In the genomic region with DNA sequence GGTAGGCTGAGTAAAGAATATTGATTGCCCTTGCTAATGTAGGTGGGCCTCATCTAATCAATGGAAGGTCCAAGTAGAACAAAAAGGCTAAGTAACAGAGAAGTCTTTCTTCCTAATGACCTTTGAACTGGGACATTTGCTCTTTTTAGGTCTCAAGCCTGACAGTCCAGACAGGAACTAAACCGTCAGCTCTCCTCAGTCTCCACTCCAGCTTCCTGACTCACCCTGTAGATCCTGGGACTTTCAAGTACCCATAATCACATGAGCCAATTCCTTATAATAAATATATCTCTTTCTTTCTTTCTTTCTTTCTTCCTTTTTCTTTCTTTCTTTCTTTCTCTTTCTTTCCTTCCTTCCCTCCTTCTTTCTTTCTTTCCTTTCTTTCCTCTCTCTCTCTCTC, we compare ENCODE assay signal across 20 cellular contexts.
DNase-seq lines count a peak whose midpoint lies in the region; ATAC-seq, FAIRE-seq and TF ChIP-seq lines count a peak whose summit lies in the region.
"Had no signal": no experiment of that assay in that cellular context is flagged by ENCODE, and none has a peak within 500 bp of the region (broad histone marks: within the 10 kb centered on the region; RNA-seq: fewer than 3 reads in every experiment).

No MANE protein-coding gene starts in this region.

- TF ChIP-seq CTCF in fibroblast of mammary gland (conservative IDR thresholded peaks at IDR 0.05; ENCODE audit: control insufficient read depth, insufficient read depth, low read depth, low read length) (no peak), progenitor cell of endocrine pancreas (IDR thresholded peaks at IDR 0.05; ENCODE audit: unreplicated experiment) (no peak), upper lobe of left lung (IDR thresholded peaks at IDR 0.05) (no peak)

- peak; percentile 54 for FAIRE-seq in RCC 7860 (lab: Jason Lieb, UNC)
- FAIRE-seq: HepG2 had no signal

- H3K27me3 ChIP-seq in upper lobe of left lung, result no peaks in the 10 kb centered on the region
- H3K27me3 ChIP-seq: gastrocnemius medialis, spleen had no signal

- TF ChIP-seq POLR2A in upper lobe of left lung (IDR thresholded peaks at IDR 0.05), result no peak

- H3K36me3 Mint-ChIP-seq in progenitor cell of endocrine pancreas (ENCODE audit: insufficient read depth), result no peaks in the 10 kb centered on the region

- no peaks in the 10 kb centered on the region for H3K27me3 Mint-ChIP-seq in progenitor cell of endocrine pancreas

- no peak overlapping the region for H3K27ac ChIP-seq in upper lobe of left lung
- H3K27ac ChIP-seq: prostate gland, spleen had no signal

- no peak overlapping the region for H3K4me3 Mint-ChIP-seq in progenitor cell of endocrine pancreas (ENCODE audit: low read depth)
- H3K4me3 Mint-ChIP-seq: memory B cell had no signal

- H3K27ac Mint-ChIP-seq in progenitor cell of endocrine pancreas, result peak overlapping the region; percentile 18
- H3K27ac Mint-ChIP-seq: memory B cell had no signal

- peak; percentile 49 for DNase-seq in ELR (ENCODE audit: low read depth)
- peak; percentile 52 for DNase-seq in RCC 7860 (ENCODE audit: low spot score)
- DNase-seq in fibroblast of mammary gland (ENCODE audit: low read depth), result peak; percentile 53
- no peak for DNase-seq in progenitor cell of endocrine pancreas (ENCODE audit: low spot score, unreplicated experiment)
- no peak for DNase-seq in middle frontal gyrus (ENCODE audit: extremely low spot score, low spot score)
- DNase-seq in upper lobe of left lung, result no peak
- DNase-seq in cerebellum (ENCODE audit: low spot score), result no peak
- DNase-seq: activated CD4-positive, alpha-beta T cell treated with anti-CD3 and anti-CD28 coated beads, Interleukin-2, amount 50 U/mL, for 1 hour; COR-L47; gastrocnemius medialis; NCI-H1436 treated with DMSO at 0.1 percent for 48 hours; NCI-H2171; NCI-H524 treated with DMSO at 0.1 percent for 48 hours; Right ventricle myocardium superior; spleen; T-helper 1 cell had no signal

- no peaks in the 10 kb centered on the region for H3K36me3 ChIP-seq in upper lobe of left lung
- H3K36me3 ChIP-seq: gastrocnemius medialis, prostate gland, spleen had no signal

- peaks cover 5% of the 10 kb centered on the region for H3K4me1 Mint-ChIP-seq in progenitor cell of endocrine pancreas (ENCODE audit: low read depth)
- H3K4me1 Mint-ChIP-seq: memory B cell had no signal

- H3K9me3 ChIP-seq in upper lobe of left lung, result peaks cover 0 to 3% (median 0%) of the 10 kb centered on the region in 4 donors
- H3K9me3 ChIP-seq: gastrocnemius medialis, prostate gland had no signal

- no peaks in the 10 kb centered on the region for H3K4me1 ChIP-seq in upper lobe of left lung
- H3K4me1 ChIP-seq: gastrocnemius medialis, prostate gland, spleen had no signal

- ATAC-seq in HG02840 (IDR thresholded peaks at IDR 0.05; ENCODE audit: low FRiP score, unreplicated experiment), result no peak
- no peak for ATAC-seq in upper lobe of left lung (ENCODE audit: low FRiP score in 2 of 2)
- ATAC-seq: gastrocnemius medialis, HepG2 had no signal

- peaks cover 10% of the 10 kb centered on the region for H3K9me3 Mint-ChIP-seq in progenitor cell of endocrine pancreas (ENCODE audit: low read depth)

- WGBS in upper lobe of left lung, 2 donors, result 38 to 63% methylated on average over 1 of the region's 1 CpG

- H3K4me3 ChIP-seq in fibroblast of mammary gland (ENCODE audit: control insufficient read depth, low read depth, low read length) (no peak overlapping the region), upper lobe of left lung (no peak overlapping the region)
- H3K4me3 ChIP-seq: gastrocnemius medialis, prostate gland, spleen had no signal

- TF ChIP-seq EP300 in upper lobe of left lung (IDR thresholded peaks at IDR 0.05), result no peak

Comparison
In these comparisons a context has a peak if more than half of its experiments do, and no peak if none do; other contexts are left out.
1. DNase-seq: peak in ELR (single experiment), RCC 7860 (single experiment) and fibroblast of mammary gland (single experiment); none in progenitor cell of endocrine pancreas (single experiment), middle frontal gyrus (single experiment), upper lobe of left lung (0 of 2) and cerebellum (single experiment).